16 cellular contexts compared by ENCODE assay signal in genomic region chr17:41522301-41523224, GRCh38. TPM values are rescaled to one million over a fixed set of nuclear protein-coding genes. Genes with fewer than 3 reads are reported as not detected.
DNase-seq lines count a peak whose midpoint lies in the region; ATAC-seq and TF ChIP-seq lines count a peak whose summit lies in the region.
"Had no signal": no experiment of that assay in that cellular context is flagged by ENCODE, and none has a peak within 500 bp of the region (broad histone marks: within the 10 kb centered on the region; RNA-seq: fewer than 3 reads in every experiment).

No MANE protein-coding gene starts in this region.

- H3K4me2 ChIP-seq in mammary epithelial cell (ENCODE audit: insufficient read depth, low read depth, low read length) (peak overlapping the region; percentile 25), mesendoderm (ENCODE audit: low read length) (no peak overlapping the region)

- peaks cover 19% of the 10 kb centered on the region; the same call in 1 of the 2 replicates for H3K4me1 ChIP-seq in HUES64 (ENCODE audit: insufficient read depth, low read length)
- H3K4me1 ChIP-seq in mammary epithelial cell (ENCODE audit: insufficient read depth, low read length), result peaks cover 54% of the 10 kb centered on the region
- peaks cover 3% of the 10 kb centered on the region for H3K4me1 ChIP-seq in mesendoderm (ENCODE audit: control insufficient read depth, low read depth, low read length)
- peaks cover 0 to 6% (median 0%) of the 10 kb centered on the region in 12 donors for H3K4me1 ChIP-seq in heart left ventricle

- H3K36me3 ChIP-seq in HUES64 (ENCODE audit: insufficient read depth, low read length) (peaks cover 29% of the 10 kb centered on the region), mammary epithelial cell (ENCODE audit: insufficient read depth, low read length) (no peaks in the 10 kb centered on the region), mesendoderm (ENCODE audit: control insufficient read depth, insufficient read depth, low read length) (peaks cover 9% of the 10 kb centered on the region), heart left ventricle (no peaks in the 10 kb centered on the region)
- H3K36me3 ChIP-seq: ovary, tibial nerve had no signal

- no peak overlapping the region for H4K8ac ChIP-seq in mesendoderm (ENCODE audit: low read depth, low read length)

- no TSS peak for BruUV-seq in mammary epithelial cell (replicated peaks; lab: Mats Ljungman, UMichigan)

- dilution Hi-C loops in mammary epithelial cell (cut with HindIII; ENCODE audit: low sequenced_read_pairs), result no loop called here

- H3K27me3 ChIP-seq in HUES64 (ENCODE audit: insufficient read depth, low read length), result 0 out of 2 replicates have a peak, but pooled peaks cover 3% of the 10 kb centered on the region
- H3K27me3 ChIP-seq in mammary epithelial cell (ENCODE audit: insufficient read depth, low read length), result no peaks in the 10 kb centered on the region
- no peaks in the 10 kb centered on the region for H3K27me3 ChIP-seq in mesendoderm (ENCODE audit: insufficient read depth, low read length, poor library complexity)
- peaks cover 6 to 53% (median 22%) of the 10 kb centered on the region in 9 donors for H3K27me3 ChIP-seq in heart left ventricle
- H3K27me3 ChIP-seq: ovary had no signal

- DNase-seq in mammary epithelial cell (peak; percentile 80), mesendoderm (no peak), G401 (ENCODE audit: low spot score) (no peak), heart left ventricle (no peak)
- no peak for DNase-seq in activated CD4-positive, alpha-beta T cell treated with anti-CD3 and anti-CD28 coated beads for 4 hours
- DNase-seq: activated CD4-positive, alpha-beta T cell treated with anti-CD3 and anti-CD28 coated beads for 48 hours; activated T-cell treated with anti-CD3 and anti-CD28 coated beads, Interleukin-2, amount 50 U/mL, for 72 hours; aorta; effector memory CD4-positive, alpha-beta T cell; left ventricle myocardium superior; ovary had no signal

- no peak overlapping the region for H4K5ac ChIP-seq in mesendoderm (ENCODE audit: low read length)

- intact Hi-C loops in mammary epithelial cell (cut with micrococcal nuclease) (loop anchor here (1.0 kb wide), 1 partner anchor 16 kb away; no protein-coding TSS in a partner anchor), heart left ventricle (cut with DNase I) (no loop called here)

- no peak overlapping the region for H3K4me3 ChIP-seq in HUES64 (ENCODE audit: low read length)
- H3K4me3 ChIP-seq in mammary epithelial cell (replicated peaks in 1 of 3; ENCODE audit: insufficient read depth in 1 of 3, low read depth in 2 of 3, low read length in 3 of 3), result no peak overlapping the region
- H3K4me3 ChIP-seq in mesendoderm (ENCODE audit: low read length), result no peak overlapping the region
- no peak overlapping the region for H3K4me3 ChIP-seq in heart left ventricle
- H3K4me3 ChIP-seq: ovary had no signal

- no peak overlapping the region for H2BK5ac ChIP-seq in mesendoderm (ENCODE audit: low read length)

- TF ChIP-seq CTCF in 22Rv1 (IDR thresholded peaks at IDR 0.05) (no peak), mammary epithelial cell (conservative IDR thresholded peaks at IDR 0.05 in 1 of 2, IDR thresholded peaks at IDR 0.05 in 1 of 2; ENCODE audit: extremely low read depth in 1 of 2, insufficient read depth in 1 of 2, low read depth in 1 of 2, low read length in 2 of 2) (no peak), heart left ventricle (IDR thresholded peaks at IDR 0.05) (no peak)

- H3K27ac ChIP-seq in 22Rv1, result peak overlapping the region; percentile 87
- H3K27ac ChIP-seq in HUES64 (ENCODE audit: low read depth, low read length), result peak overlapping the region; percentile 9; the same call in 1 of the 2 replicates
- H3K27ac ChIP-seq in mammary epithelial cell (ENCODE audit: insufficient read depth, low read depth, low read length), result peak overlapping the region; percentile 94
- no peak overlapping the region for H3K27ac ChIP-seq in mesendoderm (ENCODE audit: low read depth, low read length)
- H3K27ac ChIP-seq in heart left ventricle, result no peak overlapping the region
- H3K27ac ChIP-seq: ovary had no signal

- H3K18ac ChIP-seq in mesendoderm (ENCODE audit: low read length), result no peak overlapping the region

- H3K9ac ChIP-seq in HUES64 (ENCODE audit: low read depth, low read length) (no peak overlapping the region), mammary epithelial cell (ENCODE audit: insufficient read depth, low read length) (peak overlapping the region; percentile 72), mesendoderm (ENCODE audit: low read length) (no peak overlapping the region)

- H2BK15ac ChIP-seq in mesendoderm (replicated peaks; ENCODE audit: low read depth), result no peak overlapping the region

- peak overlapping the region; percentile 42 for H3K56ac ChIP-seq in mesendoderm (ENCODE audit: low read length)

- no peak for TF ChIP-seq POLR2A in heart left ventricle (IDR thresholded peaks at IDR 0.05)

- peaks cover 3% of the 10 kb centered on the region for H3K79me1 ChIP-seq in mesendoderm (ENCODE audit: low read length)

- 86% methylated on average over 11 of the region's 12 CpGs for WGBS in HUES64
- 19% methylated on average over 10 of the region's 12 CpGs for WGBS in mammary epithelial cell (ENCODE audit: low coverage, missing lambda C conversion rate)
- WGBS in mesendoderm (ENCODE audit: extremely low coverage, insufficient coverage, low lambda C conversion rate), result no CpG with 5 or more reads among the region's 12 CpGs
- 85 to 97% (median 89%) methylated on average over 10 to 12 of the region's 12 CpGs for WGBS in heart left ventricle, 4 donors

- no peak overlapping the region for H2AK5ac ChIP-seq in mesendoderm (ENCODE audit: low read length)

- H2AFZ ChIP-seq in mammary epithelial cell (ENCODE audit: low read depth, low read length), result peak overlapping the region; percentile 3

- CTCF ChIA-PET in mammary epithelial cell (lab: Charles Lee; ENCODE audit: low non-redundant PET), result interaction anchor here (1.7 kb wide), 1 partner anchor 26 kb away, joined by 11 read pairs; no protein-coding TSS in a partner anchor

- H4K20me1 ChIP-seq in mammary epithelial cell (ENCODE audit: insufficient read depth, low read length), result no peaks in the 10 kb centered on the region

- H3K79me2 ChIP-seq in mammary epithelial cell (ENCODE audit: insufficient read depth, low read length) (peaks cover 10% of the 10 kb centered on the region), mesendoderm (ENCODE audit: control insufficient read depth, insufficient read depth, low read length) (peaks cover 6% of the 10 kb centered on the region)

- in situ Hi-C loops in mammary epithelial cell (cut with MboI; ENCODE audit: low sequenced_read_pairs in 2 of 2) (no loop called here), G401 (cut with HindIII; ENCODE audit: low sequenced_read_pairs) (no loop called here)

- no peak overlapping the region for H3K23ac ChIP-seq in mesendoderm (ENCODE audit: low read length)

- H2BK120ac ChIP-seq in mesendoderm (ENCODE audit: low read depth, low read length), result no peak overlapping the region

- H3K9me3 ChIP-seq in HUES64 (ENCODE audit: insufficient read depth, low read depth, low read length) (no peaks in the 10 kb centered on the region), mammary epithelial cell (replicated peaks; ENCODE audit: insufficient read depth, low read length) (no peaks in the 10 kb centered on the region), heart left ventricle (no peaks in the 10 kb centered on the region)
- H3K9me3 ChIP-seq: ovary, tibial nerve had no signal

- ATAC-seq in HG02571 (IDR thresholded peaks at IDR 0.05; ENCODE audit: unreplicated experiment), result no peak
- ATAC-seq in heart left ventricle, result no peak
- ATAC-seq: activated T-cell treated with anti-CD3 and anti-CD28 coated beads, Interleukin-2, amount 50 U/mL, for 72 hours; left ventricle myocardium superior had no signal

- no peak overlapping the region for H3K4ac ChIP-seq in mesendoderm (ENCODE audit: low read depth, low read length)

RNA-seq across cellular contexts. Expression of gene KRT15, which starts 3.9 kb away (rescaled TPM):
- 0.35 TPM for polyA plus RNA-seq in HUES64 (2013, experiment 1 of 2)
- 0.38 TPM for polyA plus RNA-seq in HUES64 (2013, experiment 2 of 2)
- 1,000 to 10,000 TPM in 1 of 2 donors, 100 to 1,000 TPM in 1; 302 to 1,980 TPM for total RNA-seq in mammary epithelial cell
- polyA plus RNA-seq in mammary epithelial cell, result 2,083 TPM
- 1,726 TPM for polyA minus RNA-seq in mammary epithelial cell
- 0.15 TPM for polyA plus RNA-seq in mesendoderm (2013, experiment 1 of 2)
- polyA plus RNA-seq in mesendoderm (2013, experiment 2 of 2), result 0.21 TPM
- total RNA-seq in G401 (2014; rRNA removed; shearing (Covaris generic)), result not detected in 2 replicates
- total RNA-seq in heart left ventricle, result under 1 TPM in 1 of 9 donors, not detected in 8; 0.36 TPM
- polyA plus RNA-seq in heart left ventricle, result under 1 TPM in 1 of 2 donors, not detected in 1; 0.14 TPM
- total RNA-seq: activated T-cell treated with anti-CD3 and anti-CD28 coated beads, Interleukin-2, amount 50 U/mL, for 72 hours; aorta had no signal

RNA-seq across cellular contexts. Expression of gene KRT19, which starts 5.5 kb away (rescaled TPM):
- 105 TPM for polyA plus RNA-seq in HUES64 (2013, experiment 1 of 2)
- 101 TPM for polyA plus RNA-seq in HUES64 (2013, experiment 2 of 2)
- 10 to 100 TPM in 1 of 2 donors, not detected in 1; 29.3 TPM for total RNA-seq in mammary epithelial cell
- 1.7 TPM for polyA plus RNA-seq in mammary epithelial cell
- polyA minus RNA-seq in mammary epithelial cell, result not detected
- polyA plus RNA-seq in mesendoderm (2013, experiment 1 of 2), result 114 TPM
- 115 TPM for polyA plus RNA-seq in mesendoderm (2013, experiment 2 of 2)
- total RNA-seq in G401 (2014; rRNA removed; shearing (Covaris generic)), result 7.8 TPM in 1 of 2 replicates, not detected in the other
- total RNA-seq in heart left ventricle, result 100 to 1,000 TPM in 1 of 9 donors, under 1 TPM in 8; 0.40 to 163 (median 0.75) TPM
- polyA plus RNA-seq in heart left ventricle, result 1 to 10 TPM; 1.6 to 2.1 TPM
- total RNA-seq: activated T-cell treated with anti-CD3 and anti-CD28 coated beads, Interleukin-2, amount 50 U/mL, for 72 hours; LHCN-M2 had no signal

RNA-seq across cellular contexts. Expression of gene KRT13, which starts 17.2 kb away (rescaled TPM):
- not detected for polyA plus RNA-seq in HUES64 (2013, experiment 1 of 2)
- not detected for polyA plus RNA-seq in HUES64 (2013, experiment 2 of 2)
- total RNA-seq in mammary epithelial cell, result 1 to 10 TPM in 1 of 2 donors, under 1 TPM in 1; 0.17 to 1.4 TPM
- 1.2 TPM for polyA plus RNA-seq in mammary epithelial cell
- not detected for polyA minus RNA-seq in mammary epithelial cell
- polyA plus RNA-seq in mesendoderm (2013, experiment 1 of 2), result not detected
- polyA plus RNA-seq in mesendoderm (2013, experiment 2 of 2), result not detected
- total RNA-seq in G401 (2014; rRNA removed; shearing (Covaris generic)), result not detected in 2 replicates
- under 1 TPM in 1 of 9 donors, not detected in 8; 0.31 TPM for total RNA-seq in heart left ventricle
- 1 to 10 TPM in 1 of 2 donors, not detected in 1; 4.1 TPM for polyA plus RNA-seq in heart left ventricle
- total RNA-seq: activated T-cell treated with anti-CD3 and anti-CD28 coated beads, Interleukin-2, amount 50 U/mL, for 72 hours; aorta; left ventricle myocardium superior; LHCN-M2 had no signal

RNA-seq across cellular contexts. Expression of gene KRT36, which starts 32.9 kb away (rescaled TPM):
- polyA plus RNA-seq in HUES64 (2013, experiment 1 of 2), result not detected
- polyA plus RNA-seq in HUES64 (2013, experiment 2 of 2), result not detected
- total RNA-seq in mammary epithelial cell (not detected), heart left ventricle (not detected)
- polyA plus RNA-seq in mammary epithelial cell (not detected), heart left ventricle (not detected)
- not detected for polyA minus RNA-seq in mammary epithelial cell
- not detected for polyA plus RNA-seq in mesendoderm (2013, experiment 1 of 2)
- polyA plus RNA-seq in mesendoderm (2013, experiment 2 of 2), result not detected
- not detected in 2 replicates for total RNA-seq in G401 (2014; rRNA removed; shearing (Covaris generic))
- total RNA-seq: activated T-cell treated with anti-CD3 and anti-CD28 coated beads, Interleukin-2, amount 50 U/mL, for 72 hours; aorta; left ventricle myocardium superior; LHCN-M2; ovary had no signal

RNA-seq across cellular contexts. Expression of gene KRT35, which starts 41.6 kb away (rescaled TPM):
- not detected for polyA plus RNA-seq in HUES64 (2013, experiment 1 of 2)
- not detected for polyA plus RNA-seq in HUES64 (2013, experiment 2 of 2)
- total RNA-seq in mammary epithelial cell (not detected), heart left ventricle (not detected)
- polyA plus RNA-seq in mammary epithelial cell (not detected), heart left ventricle (not detected)
- polyA minus RNA-seq in mammary epithelial cell, result not detected
- not detected for polyA plus RNA-seq in mesendoderm (2013, experiment 1 of 2)
- not detected for polyA plus RNA-seq in mesendoderm (2013, experiment 2 of 2)
- not detected in 2 replicates for total RNA-seq in G401 (2014; rRNA removed; shearing (Covaris generic))
- total RNA-seq: activated T-cell treated with anti-CD3 and anti-CD28 coated beads, Interleukin-2, amount 50 U/mL, for 72 hours; aorta; left ventricle myocardium superior; LHCN-M2; ovary; tibial nerve had no signal
- polyA plus RNA-seq: aorta, ovary had no signal

Comparison
In these comparisons a context has a peak if more than half of its experiments do, and no peak if none do; other contexts are left out.
1. H3K27ac ChIP-seq: peak in 22Rv1 (single experiment), HUES64 (single experiment) and mammary epithelial cell (single experiment); none in mesendoderm (single experiment) and heart left ventricle (0 of 12).
2. RNA of gene KRT15, which starts 3.9 kb away (total RNA-seq): 302 to 1,980 TPM in mammary epithelial cell; not detected in G401 and 0.36 TPM in heart left ventricle; every median in the first group is over 100 times any median in the second.